ENCODE assay signal across 14 cellular contexts in genomic region chr5:106956187-106956586, GRCh38.
A peak's percentile ranks its signal among the peaks of the same experiment; 100 is the strongest.
DNase-seq lines count a peak whose midpoint lies in the region; ATAC-seq and TF ChIP-seq lines count a peak whose summit lies in the region.
"Had no signal": no experiment of that assay in that cellular context is flagged by ENCODE, and none has a peak within 500 bp of the region (broad histone marks: within the 10 kb centered on the region; RNA-seq: fewer than 3 reads in every experiment).

No MANE protein-coding gene starts in this region.

- H3K79me2 ChIP-seq in H9 (ENCODE audit: insufficient read depth, low read length), result no peaks in the 10 kb centered on the region

- H3K79me1 ChIP-seq in H9 (ENCODE audit: insufficient read depth, low read depth, low read length, poor library complexity, severe bottlenecking), result no peaks in the 10 kb centered on the region

- H3K27ac Mint-ChIP-seq in H9, result no peak overlapping the region
- no peak overlapping the region for H3K27ac Mint-ChIP-seq in endodermal cell
- H3K27ac Mint-ChIP-seq in chondrocyte (ENCODE audit: unreplicated experiment), result no peak overlapping the region
- H3K27ac Mint-ChIP-seq: CD14-positive monocyte; CD4-positive, alpha-beta memory T cell had no signal

- H3K27ac ChIP-seq in H9 (ENCODE audit: insufficient read length, low read depth, low read length) (no peak overlapping the region), SJCRH30 (peak overlapping the region; percentile 85), endodermal cell (ENCODE audit: low read depth, low read length) (no peak overlapping the region), ascending aorta (no peak overlapping the region)
- H3K27ac ChIP-seq: BLaER1 had no signal

- H2BK15ac ChIP-seq in H9 (ENCODE audit: low read depth, low read length), result no peak overlapping the region

- no peaks in the 10 kb centered on the region for H3K27me3 Mint-ChIP-seq in H9 (ENCODE audit: low read depth)
- no peaks in the 10 kb centered on the region for H3K27me3 Mint-ChIP-seq in endodermal cell (ENCODE audit: insufficient read depth)
- no peaks in the 10 kb centered on the region for H3K27me3 Mint-ChIP-seq in chondrocyte (ENCODE audit: low read depth)
- H3K27me3 Mint-ChIP-seq: CD4-positive, alpha-beta memory T cell had no signal

- H3K23ac ChIP-seq in H9 (ENCODE audit: insufficient read length, low read depth, low read length), result no peak overlapping the region

- H3K4me1 ChIP-seq in H9 (ENCODE audit: insufficient read depth, low read length), result no peaks in the 10 kb centered on the region
- H3K4me1 ChIP-seq in SJCRH30, result peaks cover 16% of the 10 kb centered on the region
- H3K4me1 ChIP-seq in endodermal cell (ENCODE audit: control insufficient read depth, insufficient read depth, low read length), result no peaks in the 10 kb centered on the region
- H3K4me1 ChIP-seq in ascending aorta, result no peaks in the 10 kb centered on the region
- H3K4me1 ChIP-seq: BLaER1 had no signal

- H3K36me3 ChIP-seq in SJCRH30 (no peaks in the 10 kb centered on the region), endodermal cell (ENCODE audit: control insufficient read depth, insufficient read depth, low read length) (no peaks in the 10 kb centered on the region), ascending aorta (no peaks in the 10 kb centered on the region)
- H3K36me3 ChIP-seq: BLaER1 had no signal

- H3K4me2 ChIP-seq in H9 (ENCODE audit: insufficient read depth, insufficient read length, low read length), result no peak overlapping the region
- H3K4me2 ChIP-seq: BLaER1 had no signal

- H3K4me3 ChIP-seq in SJCRH30, result no peak overlapping the region
- H3K4me3 ChIP-seq in endodermal cell (ENCODE audit: low read length), result no peak overlapping the region
- H3K4me3 ChIP-seq in ascending aorta, result no peak overlapping the region
- H3K4me3 ChIP-seq: BLaER1 had no signal

- H3K18ac ChIP-seq in H9 (ENCODE audit: insufficient read length, low read depth, low read length), result no peak overlapping the region

- H3K9me3 ChIP-seq in H9 (ENCODE audit: control insufficient read depth, low read depth, low read length), result no peaks in the 10 kb centered on the region
- H3K9me3 ChIP-seq in SJCRH30 (replicated peaks), result no peaks in the 10 kb centered on the region; the same call in 1 of the 2 replicates
- H3K9me3 ChIP-seq in endodermal cell (ENCODE audit: control insufficient read depth, low read length), result no peaks in the 10 kb centered on the region
- no peaks in the 10 kb centered on the region for H3K9me3 ChIP-seq in ascending aorta
- H3K9me3 ChIP-seq: BLaER1 had no signal

- no peak overlapping the region for H2AFZ ChIP-seq in H9 (ENCODE audit: low read length)

- ATAC-seq in GM21737 (IDR thresholded peaks at IDR 0.05; ENCODE audit: unreplicated experiment), result no peak

- no peaks in the 10 kb centered on the region for H4K20me1 ChIP-seq in H9 (ENCODE audit: control insufficient read depth, insufficient read depth, insufficient read length)
- H4K20me1 ChIP-seq: BLaER1 had no signal

- no peak overlapping the region for H3K56ac ChIP-seq in H9 (ENCODE audit: insufficient read length, low read depth, low read length)

- H3K36me3 Mint-ChIP-seq in H9 (ENCODE audit: insufficient read depth in 1 of 3, low read depth in 3 of 3), result no peaks in the 10 kb centered on the region; a peak in 1 of 7 replicates
- no peaks in the 10 kb centered on the region for H3K36me3 Mint-ChIP-seq in endodermal cell (ENCODE audit: low read depth)
- H3K36me3 Mint-ChIP-seq in chondrocyte (ENCODE audit: low read depth), result no peaks in the 10 kb centered on the region
- H3K36me3 Mint-ChIP-seq: CD14-positive monocyte; CD4-positive, alpha-beta memory T cell had no signal

- no peak overlapping the region for H3K4me3 Mint-ChIP-seq in H9
- no peak overlapping the region for H3K4me3 Mint-ChIP-seq in endodermal cell
- no peak overlapping the region for H3K4me3 Mint-ChIP-seq in chondrocyte (ENCODE audit: unreplicated experiment)
- H3K4me3 Mint-ChIP-seq: CD14-positive monocyte; CD4-positive, alpha-beta memory T cell had no signal

- H4K91ac ChIP-seq in H9 (ENCODE audit: insufficient read length, low read depth, low read length), result no peak overlapping the region

- no peaks in the 10 kb centered on the region for H3K27me3 ChIP-seq in H9 (ENCODE audit: insufficient read depth, low read length)
- H3K27me3 ChIP-seq in SJCRH30, result no peaks in the 10 kb centered on the region
- H3K27me3 ChIP-seq in endodermal cell (ENCODE audit: control insufficient read depth, insufficient read depth, low read length, poor library complexity, severe bottlenecking), result no peaks in the 10 kb centered on the region
- no peaks in the 10 kb centered on the region for H3K27me3 ChIP-seq in ascending aorta
- H3K27me3 ChIP-seq: BLaER1 had no signal

- H3K9ac ChIP-seq in H9 (ENCODE audit: extremely low read depth, insufficient read length, low read length) (no peak overlapping the region), endodermal cell (ENCODE audit: extremely low read depth, low read length, poor library complexity, severe bottlenecking) (no peak overlapping the region)
- H3K9ac ChIP-seq: BLaER1 had no signal

- H4K5ac ChIP-seq in H9 (ENCODE audit: insufficient read length, low read depth, low read length), result no peak overlapping the region

- H2BK5ac ChIP-seq in H9 (ENCODE audit: insufficient read length, low read length), result no peak overlapping the region

- peak; percentile 33; the same call in 2 of the 3 replicates for TF ChIP-seq CTCF in H9 (conservative IDR thresholded peaks at IDR 0.05)
- TF ChIP-seq CTCF in endodermal cell (conservative IDR thresholded peaks at IDR 0.05), result peak; percentile 42
- TF ChIP-seq CTCF in ascending aorta (IDR thresholded peaks at IDR 0.05), result no peak
- no peak for TF ChIP-seq CTCF in chondrocyte (IDR thresholded peaks at IDR 0.05)

- DNase-seq in H9 (no peak), SJCRH30 (peak in 1 of 2 experiments; percentile 9), endodermal cell (no peak), NCI-H748 (lab: John Stamatoyannopoulos, UW; ENCODE audit: unreplicated experiment) (no peak), ascending aorta (ENCODE audit: low spot score in 2 of 2) (no peak), chondrocyte (ENCODE audit: low spot score) (no peak)
- DNase-seq: ACHN; CD4-positive, alpha-beta memory T cell; DMS79; GDM1; KG1 had no signal

- no peak overlapping the region for H2BK12ac ChIP-seq in H9 (ENCODE audit: insufficient read length, low read depth, low read length)

- intact Hi-C loops in ascending aorta (cut with DNase I), result no loop called here

- no peak overlapping the region for H2BK20ac ChIP-seq in H9 (ENCODE audit: low read depth, low read length, poor library complexity, severe bottlenecking)

- no peak overlapping the region for H3T11ph ChIP-seq in H9 (ENCODE audit: low read length)

- H3K4me1 Mint-ChIP-seq in H9 (peaks cover 0 to 6% of the 10 kb centered on the region in 2 experiments; a peak in 1 of 4 replicates), endodermal cell (no peaks in the 10 kb centered on the region), chondrocyte (ENCODE audit: low read depth) (no peaks in the 10 kb centered on the region)
- H3K4me1 Mint-ChIP-seq: CD14-positive monocyte; CD4-positive, alpha-beta memory T cell had no signal

- H4K8ac ChIP-seq in H9 (replicated peaks; ENCODE audit: insufficient read length, low read depth, low read length), result no peak overlapping the region

- no peaks in the 10 kb centered on the region for H3K23me2 ChIP-seq in H9 (ENCODE audit: insufficient read length, low read depth, low read length, poor library complexity, severe bottlenecking)

- H3K14ac ChIP-seq in H9 (ENCODE audit: insufficient read depth, low read length), result no peak overlapping the region

- H2AK5ac ChIP-seq in H9 (ENCODE audit: insufficient read length, low read length), result no peak overlapping the region

- WGBS in H9 (ENCODE audit: extremely low coverage, insufficient read length, low lambda C conversion rate), result no CpG with 5 or more reads among the region's 5 CpGs
- 91 to 100% methylated on average over 3 to 5 of the region's 5 CpGs for WGBS in endodermal cell (ENCODE audit: insufficient coverage in 1 of 2, insufficient read length in 1 of 2), 2 experiments

- no peak overlapping the region for H2BK120ac ChIP-seq in H9 (ENCODE audit: low read depth, low read length, poor library complexity, severe bottlenecking)

- no peak overlapping the region for H3K4ac ChIP-seq in H9 (ENCODE audit: low read depth, low read length)

- H3K9me3 Mint-ChIP-seq in H9 (no peaks in the 10 kb centered on the region), endodermal cell (no peaks in the 10 kb centered on the region), chondrocyte (ENCODE audit: low read depth) (no peaks in the 10 kb centered on the region)

Comparison
In these comparisons a context has a peak if more than half of its experiments do, and no peak if none do; other contexts are left out.
1. CTCF ChIP-seq: peak in H9 (single experiment) and endodermal cell (single experiment); none in ascending aorta (0 of 3) and chondrocyte (single experiment).